Comparison of ENCODE assay signal across 27 cellular contexts in genomic region chr6:90140683-90141082, GRCh38.
DNase-seq lines count a peak whose midpoint lies in the region; ATAC-seq, FAIRE-seq and TF ChIP-seq lines count a peak whose summit lies in the region.
"Had no signal": no experiment of that assay in that cellular context is flagged by ENCODE, and none has a peak within 500 bp of the region (broad histone marks: within the 10 kb centered on the region; RNA-seq: fewer than 3 reads in every experiment).

No MANE protein-coding gene starts in this region.

- no peaks in the 10 kb centered on the region; a peak in 2 of 5 replicates for H3K27me3 ChIP-seq in HepG2 (ENCODE audit: control insufficient read depth in 1 of 2, insufficient read depth in 2 of 2, low read length in 2 of 2)
- no peaks in the 10 kb centered on the region for H3K27me3 ChIP-seq in right lobe of liver
- no peaks in the 10 kb centered on the region for H3K27me3 ChIP-seq in CD4-positive, alpha-beta T cell (ENCODE audit: control insufficient read depth, insufficient read depth, low read length)
- peaks cover 0 to 7% of the 10 kb centered on the region in 2 experiments; a peak in 3 of 5 replicates for H3K27me3 ChIP-seq in K562 (ENCODE audit: control insufficient read depth in 2 of 2, insufficient read depth in 2 of 2, low read length in 2 of 2)
- H3K27me3 ChIP-seq: BLaER1 treated with 17β-estradiol and CSF1 and Interleukin-3, amounts not matched to agents 10 nM and 100 nM had no signal

- H3K27ac Mint-ChIP-seq in CD4-positive, alpha-beta T cell = peak overlapping the region; percentile 70
- H3K27ac Mint-ChIP-seq in stimulated activated naive B cell treated with anti-CD40 and anti-IgM and Interleukin-4, amounts not matched to agents 10 μg/mL and 1 μg/mL and 100 μg/mL, for 72 hours = peak overlapping the region; percentile 37
- H3K27ac Mint-ChIP-seq: B cell; CD4-positive, alpha-beta memory T cell had no signal

- BruUV-seq in HepG2 (replicated peaks; lab: Mats Ljungman, UMichigan) (no TSS peak), K562 (replicated peaks; lab: Mats Ljungman, UMichigan) (no TSS peak)

- H3K9ac ChIP-seq in HepG2 (ENCODE audit: insufficient read depth, low read depth, low read length) (no peak overlapping the region), K562 (ENCODE audit: insufficient read depth in 1 of 2, low read depth in 2 of 2, low read length in 2 of 2) (no peak overlapping the region)
- H3K9ac ChIP-seq: BLaER1 treated with 17β-estradiol and CSF1 and Interleukin-3, amounts not matched to agents 10 nM and 100 nM had no signal

- H3K36me3 Mint-ChIP-seq in CD4-positive, alpha-beta T cell (ENCODE audit: low read depth) = peaks cover 8% of the 10 kb centered on the region
- peaks cover 7 to 37% of the 10 kb centered on the region in 2 donors for H3K36me3 Mint-ChIP-seq in stimulated activated naive B cell treated with anti-CD40 and anti-IgM and Interleukin-4, amounts not matched to agents 10 μg/mL and 1 μg/mL and 100 μg/mL, for 72 hours

- TF ChIP-seq CTCF in HepG2 (CRISPR knock-in tag; IDR thresholded peaks at IDR 0.05) (no peak), right lobe of liver (IDR thresholded peaks at IDR 0.05) (no peak), K562 (IDR thresholded peaks at IDR 0.05 in 2 of 3, conservative IDR thresholded peaks at IDR 0.05 in 1 of 3; ENCODE audit: insufficient read depth in 2 of 3, low read depth in 1 of 3, low read length in 3 of 3) (no peak)
- no peak for TF ChIP-seq CTCF in CD4-positive, alpha-beta T cell (IDR thresholded peaks at IDR 0.05)

- H2AFZ ChIP-seq in HepG2 (ENCODE audit: low read length) = no peak overlapping the region
- no peak overlapping the region for H2AFZ ChIP-seq in K562 (ENCODE audit: low read depth, low read length)

- DNase-seq in HepG2 (ENCODE audit: low spot score) = no peak
- no peak for DNase-seq in right lobe of liver
- DNase-seq in CD4-positive, alpha-beta T cell = no peak
- no peak for DNase-seq in K562 (ENCODE audit: extremely low read depth in 1 of 4, low spot score in 3 of 4)
- DNase-seq in stimulated activated naive B cell treated with anti-CD40 and anti-IgM and Interleukin-4, amounts not matched to agents 10 μg/mL and 1 μg/mL and 100 μg/mL, for 72 hours = no peak
- DNase-seq in cerebellar nuclear complex (lab: John Stamatoyannopoulos, UW) = no peak
- DNase-seq in H4 (ENCODE audit: low spot score) = no peak
- DNase-seq in left cardiac atrium = no peak
- DNase-seq: 8988T; AML-193; CD4-positive, alpha-beta memory T cell; CD8-positive, alpha-beta memory T cell; COR-L47; DMS 273 treated with DMSO at 0.1 percent for 48 hours; DMS153; DMS53; DMS79; DND-41; EL; GDM1 had no signal

- H3K9me3 ChIP-seq in HepG2 (ENCODE audit: low read length) = no peaks in the 10 kb centered on the region
- no peaks in the 10 kb centered on the region for H3K9me3 ChIP-seq in right lobe of liver
- H3K9me3 ChIP-seq in CD4-positive, alpha-beta T cell (ENCODE audit: control insufficient read depth, low read length) = no peaks in the 10 kb centered on the region
- H3K9me3 ChIP-seq in K562 (replicated peaks; ENCODE audit: control insufficient read depth, insufficient read depth, low read depth, low read length) = no peaks in the 10 kb centered on the region
- H3K9me3 ChIP-seq: BLaER1 treated with 17β-estradiol and CSF1 and Interleukin-3, amounts not matched to agents 10 nM and 100 nM had no signal

- POLR2A ChIA-PET in HepG2 (lab: Yijun Ruan, JAX) = no interaction called here
- POLR2A ChIA-PET in CD4-positive, alpha-beta T cell (lab: Charles Lee) = interaction anchor here (0.6 to 1.3 kb wide), 2 partner anchors 16 to 126 kb away, joined by 3 read pairs; no protein-coding TSS in a partner anchor
- POLR2A ChIA-PET in K562 (lab: Yijun Ruan, JAX) = no interaction called here

- no peaks in the 10 kb centered on the region for H3K9me1 ChIP-seq in K562 (ENCODE audit: control insufficient read depth, insufficient read depth, low read length)

- H3K4me2 ChIP-seq in HepG2 (ENCODE audit: low read depth, low read length) (no peak overlapping the region), K562 (ENCODE audit: insufficient read depth, low read length) (no peak overlapping the region)
- H3K4me2 ChIP-seq: BLaER1 treated with 17β-estradiol and CSF1 and Interleukin-3, amounts not matched to agents 10 nM and 100 nM had no signal

- in situ Hi-C loops in HepG2 (cut with HindIII; ENCODE audit: extremely low pct_ligation_motif_present, low pct_unique_long_range_greater_than_20kb) = no loop called here
- in situ Hi-C loops in K562 (cut with MboI) = no loop called here

- H3K36me3 ChIP-seq in HepG2 (replicated peaks in 1 of 2; ENCODE audit: control insufficient read depth in 1 of 2, insufficient read depth in 2 of 2, low read length in 2 of 2) (no peaks in the 10 kb centered on the region), right lobe of liver (no peaks in the 10 kb centered on the region), K562 (ENCODE audit: control insufficient read depth, insufficient read depth, low read length) (no peaks in the 10 kb centered on the region)

- no peaks in the 10 kb centered on the region for H3K27me3 Mint-ChIP-seq in CD4-positive, alpha-beta T cell
- no peaks in the 10 kb centered on the region for H3K27me3 Mint-ChIP-seq in stimulated activated naive B cell treated with anti-CD40 and anti-IgM and Interleukin-4, amounts not matched to agents 10 μg/mL and 1 μg/mL and 100 μg/mL, for 72 hours
- H3K27me3 Mint-ChIP-seq: B cell; CD4-positive, alpha-beta memory T cell had no signal

- H3K4me1 ChIP-seq in HepG2 (ENCODE audit: insufficient read depth, low read length) = no peaks in the 10 kb centered on the region
- H3K4me1 ChIP-seq in right lobe of liver = peaks cover 0 to 5% (median 0%) of the 10 kb centered on the region in 4 donors
- no peaks in the 10 kb centered on the region; a peak in 2 of 5 replicates for H3K4me1 ChIP-seq in K562 (replicated peaks in 1 of 2; ENCODE audit: control insufficient read depth in 2 of 2, insufficient read depth in 2 of 2, low read length in 2 of 2)

- H3K27ac ChIP-seq in HepG2 (ENCODE audit: extremely low read length, insufficient read depth, low read length) (no peak overlapping the region), right lobe of liver (no peak overlapping the region), K562 (ENCODE audit: extremely low read depth, low read depth, low read length) (no peak overlapping the region)
- H3K27ac ChIP-seq in CD4-positive, alpha-beta T cell (ENCODE audit: low read depth, low read length) = no peak overlapping the region
- H3K27ac ChIP-seq: BLaER1 treated with 17β-estradiol and CSF1 and Interleukin-3, amounts not matched to agents 10 nM and 100 nM; C4-2B had no signal

- no peak overlapping the region for H3K4me3 Mint-ChIP-seq in CD4-positive, alpha-beta T cell
- no peak overlapping the region for H3K4me3 Mint-ChIP-seq in stimulated activated naive B cell treated with anti-CD40 and anti-IgM and Interleukin-4, amounts not matched to agents 10 μg/mL and 1 μg/mL and 100 μg/mL, for 72 hours
- H3K4me3 Mint-ChIP-seq: B cell; CD4-positive, alpha-beta memory T cell; CD8-positive, alpha-beta memory T cell had no signal

- TF ChIP-seq EP300 in HepG2 (IDR thresholded peaks at IDR 0.05; ENCODE audit: low read depth in 2 of 2, low read length in 2 of 2) = no peak
- TF ChIP-seq EP300 in HepG2 (CRISPR knock-in tag; IDR thresholded peaks at IDR 0.05; ENCODE audit: borderline replicate concordance) = no peak
- no peak for TF ChIP-seq EP300 in K562 (IDR thresholded peaks at IDR 0.05; ENCODE audit: low read length)

- peaks cover 79% of the 10 kb centered on the region for H3K4me1 Mint-ChIP-seq in CD4-positive, alpha-beta T cell (ENCODE audit: low read depth)
- peaks cover 59 to 85% of the 10 kb centered on the region in 2 donors for H3K4me1 Mint-ChIP-seq in stimulated activated naive B cell treated with anti-CD40 and anti-IgM and Interleukin-4, amounts not matched to agents 10 μg/mL and 1 μg/mL and 100 μg/mL, for 72 hours

- ATAC-seq in HepG2 = no peak
- ATAC-seq in right lobe of liver = no peak
- ATAC-seq in CD4-positive, alpha-beta T cell (ENCODE audit: poor library complexity) = no peak
- ATAC-seq in K562 = no peak
- ATAC-seq in stimulated activated naive B cell treated with anti-CD40 and anti-IgM and Interleukin-4, amounts not matched to agents 10 μg/mL and 1 μg/mL and 100 μg/mL, for 72 hours (replicated peaks) = no peak
- no peak for ATAC-seq in left cardiac atrium
- ATAC-seq: GM12878 had no signal

- no peak for TF ChIP-seq POLR2A in HepG2 (IDR thresholded peaks at IDR 0.05; ENCODE audit: insufficient read depth in 1 of 2, low read depth in 2 of 2, low read length in 2 of 2)
- TF ChIP-seq POLR2A in right lobe of liver (IDR thresholded peaks at IDR 0.05) = no peak
- no peak for TF ChIP-seq POLR2A in K562 (conservative IDR thresholded peaks at IDR 0.05)

- FAIRE-seq in HepG2 (lab: Jason Lieb, UNC) (no peak), K562 (lab: Jason Lieb, UNC) (no peak)
- FAIRE-seq: A204.1, GM12878, GM12892, GM18507 had no signal

- no peaks in the 10 kb centered on the region for H4K20me1 ChIP-seq in HepG2 (ENCODE audit: insufficient read depth, low read length)
- H4K20me1 ChIP-seq in K562 (replicated peaks; ENCODE audit: control insufficient read depth, insufficient read depth, low read length) = no peaks in the 10 kb centered on the region

- no peaks in the 10 kb centered on the region for H3K9me3 Mint-ChIP-seq in CD4-positive, alpha-beta T cell
- no peaks in the 10 kb centered on the region for H3K9me3 Mint-ChIP-seq in stimulated activated naive B cell treated with anti-CD40 and anti-IgM and Interleukin-4, amounts not matched to agents 10 μg/mL and 1 μg/mL and 100 μg/mL, for 72 hours
- H3K9me3 Mint-ChIP-seq: CD4-positive, alpha-beta memory T cell; CD8-positive, alpha-beta memory T cell had no signal

- H3K79me2 ChIP-seq in HepG2 (ENCODE audit: insufficient read depth, low read length) (no peaks in the 10 kb centered on the region), K562 (ENCODE audit: control insufficient read depth, insufficient read depth, low read length) (no peaks in the 10 kb centered on the region)

- CTCF ChIA-PET in HepG2 (lab: Yijun Ruan, JAX; ENCODE audit: low intra/inter-chr PET ratio, low total read pairs) (no interaction called here), K562 (lab: Yijun Ruan, JAX; ENCODE audit: low intra/inter-chr PET ratio) (no interaction called here)
- CTCF ChIA-PET in CD4-positive, alpha-beta T cell (lab: Charles Lee) = interaction anchor here (0.8 kb wide), 1 partner anchor 339 kb away, joined by 4 read pairs; no protein-coding TSS in a partner anchor

- H3K4me3 ChIP-seq in HepG2 (replicated peaks in 1 of 3; ENCODE audit: insufficient read depth in 1 of 3, low read depth in 2 of 3, low read length in 3 of 3) = no peak overlapping the region
- H3K4me3 ChIP-seq in right lobe of liver = no peak overlapping the region
- H3K4me3 ChIP-seq in K562 = no peak overlapping the region
- H3K4me3 ChIP-seq: BLaER1 treated with 17β-estradiol and CSF1 and Interleukin-3, amounts not matched to agents 10 nM and 100 nM; GM12878 had no signal

- intact Hi-C loops in HepG2 (cut with micrococcal nuclease; ENCODE audit: unreplicated experiment) (no loop called here), right lobe of liver (cut with DNase I) (no loop called here), K562 (cut with micrococcal nuclease) (no loop called here), left cardiac atrium (cut with DNase I) (no loop called here)
- intact Hi-C loops in CD4-positive, alpha-beta T cell (cut with DNase I, micrococcal nuclease) = loop anchor here in 1 of 2 experiments (5.0 kb wide), 1 partner anchor 37 kb away; no protein-coding TSS in a partner anchor

- WGBS in HepG2 (ENCODE audit: low lambda C conversion rate) = 0% methylated on average over 1 of the region's 1 CpG
- WGBS in right lobe of liver (ENCODE audit: insufficient coverage, low coverage, low lambda C conversion rate, missing lambda C conversion rate) = 95% methylated on average over 1 of the region's 1 CpG
- 42% methylated on average over 1 of the region's 1 CpG for WGBS in K562 (ENCODE audit: insufficient coverage, low coverage, missing lambda C conversion rate)

- TF ChIP-seq RAD21 in HepG2 (CRISPR knock-in tag; IDR thresholded peaks at IDR 0.05) (no peak), K562 (CRISPR knock-in tag; conservative IDR thresholded peaks at IDR 0.05 in 1 of 2, IDR thresholded peaks at IDR 0.05 in 1 of 2) (no peak)

Comparison
In these comparisons a context has a peak if more than half of its experiments do, and no peak if none do; other contexts are left out.
1. Of the 241 proteins assayed by ChIP-seq in both HepG2 and K562: peak only in HepG2: none; only in K562: MAFG; in both: MAFF and MAFK; in neither: 238.